Comparison of ENCODE assay signal across 31 cellular contexts in the genomic region with DNA sequence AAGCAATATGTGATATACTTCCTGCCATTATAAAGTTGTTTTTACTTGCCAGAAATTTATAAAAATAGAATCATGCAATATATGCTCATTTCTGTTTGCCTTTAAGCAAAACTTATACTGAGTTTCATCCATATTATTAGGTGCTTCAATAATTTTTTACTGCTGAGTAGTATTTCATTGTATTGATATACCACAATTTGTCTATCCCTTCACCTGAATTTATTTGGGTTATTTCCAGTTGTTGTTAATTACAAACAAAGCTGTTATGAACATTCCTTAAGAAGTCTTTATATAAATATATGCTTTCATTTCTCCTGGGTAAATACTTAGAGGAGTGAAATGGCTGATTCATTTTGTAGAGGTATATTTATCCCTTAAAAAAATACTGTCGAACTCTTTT.
"Had no signal": no experiment of that assay in that cellular context is flagged by ENCODE, and none has a peak within 500 bp of the region (broad histone marks: within the 10 kb centered on the region; RNA-seq: fewer than 3 reads in every experiment).

No MANE protein-coding gene starts in this region.

- DNase-seq: activated effector memory CD4-positive, alpha-beta T cell treated with anti-CD3 and anti-CD28 coated beads, Interleukin-2, amount 50 U/mL, for 16 hours; activated effector memory CD4-positive, alpha-beta T cell treated with Interleukin-2 at 50 U/mL for 16 hours; activated gamma-delta T cell; activated gamma-delta T cell treated with Interleukin-2 at 50 U/mL for 16 hours; activated naive CD4-positive, alpha-beta T cell; activated naive CD4-positive, alpha-beta T cell treated with anti-CD3 and anti-CD28 coated beads for 36 hours; activated naive CD4-positive, alpha-beta T cell treated with anti-CD3 and anti-CD28 coated beads, Interleukin-2, amount 10 ng/mL, durations not matched to agents 7 days and 5 days; activated naive CD4-positive, alpha-beta T cell treated with anti-CD3 and anti-CD28 coated beads, Interleukin-2, amount 50 U/mL, for 16 hours; activated naive CD4-positive, alpha-beta T cell treated with Interleukin-2 at 50 U/mL for 16 hours; activated naive CD8-positive, alpha-beta T cell treated with anti-CD3 and anti-CD28 coated beads for 36 hours; activated naive CD8-positive, alpha-beta T cell treated with anti-CD3 and anti-CD28 coated beads, Interleukin-2, amount 10 ng/mL, durations not matched to agents 7 days and 5 days; activated naive CD8-positive, alpha-beta T cell treated with anti-CD3 and anti-CD28 coated beads, Interleukin-2, amount 50 U/mL, for 24 hours; activated T-cell treated with anti-CD3 and anti-CD28 coated beads, Interleukin-2, amount 50 U/mL, for 24 hours; activated T-cell treated with anti-CD3 and anti-CD28 coated beads, Interleukin-2, amount 50 U/mL, for 4 hours; activated T-cell treated with anti-CD3 and anti-CD28 coated beads, Interleukin-2, amount 50 U/mL, for 48 hours; activated T-cell treated with anti-CD3 and anti-CD28 coated beads, Interleukin-2, amount 50 U/mL, for 72 hours; adrenal gland; amniotic stem cell; amygdala; anterior cingulate cortex; aorta; body of pancreas; brain microvascular endothelial cell; caudate nucleus; central memory CD4-positive, alpha-beta T cell; cerebellar nuclear complex had no signal

- H3K4me3 ChIP-seq: adrenal gland, ascending aorta, body of pancreas, breast epithelium, cardiac muscle cell had no signal

- H3K9me3 ChIP-seq: adrenal gland, ascending aorta, body of pancreas, breast epithelium had no signal

- H3K4me1 ChIP-seq: adrenal gland, ascending aorta, body of pancreas, breast epithelium had no signal

- H3K27me3 ChIP-seq: adrenal gland, ascending aorta, body of pancreas, brain microvascular endothelial cell, breast epithelium, cardiac muscle cell had no signal

- H3K36me3 ChIP-seq: adrenal gland, ascending aorta, brain microvascular endothelial cell, breast epithelium, cardiac muscle cell had no signal

- ATAC-seq: activated naive CD4-positive, alpha-beta T cell treated with anti-CD3 and anti-CD28 coated beads, Interleukin-2, amount 50 U/mL, for 72 hours; activated naive CD8-positive, alpha-beta T cell treated with anti-CD3 and anti-CD28 coated beads, Interleukin-2, amount 50 U/mL, for 24 hours; activated T-cell treated with anti-CD3 and anti-CD28 coated beads, Interleukin-2, amount 50 U/mL, for 4 hours; activated T-cell treated with anti-CD3 and anti-CD28 coated beads, Interleukin-2, amount 50 U/mL, for 72 hours; activated T-helper 17 cell treated with anti-CD3 and anti-CD28 coated beads, Interleukin-2, amount 50 U/mL, for 72 hours; body of pancreas had no signal

- H3K27ac ChIP-seq: adrenal gland, ascending aorta, body of pancreas, brain microvascular endothelial cell, breast epithelium, cardiac muscle cell had no signal
